In genomic region chr1:228415221-228415620, GRCh38 we compare ENCODE assay signal across 14 cellular contexts. TPM values are rescaled to one million over a fixed set of nuclear protein-coding genes. Genes with fewer than 3 reads are reported as not detected.
DNase-seq lines count a peak whose midpoint lies in the region; ATAC-seq and TF ChIP-seq lines count a peak whose summit lies in the region.
"Had no signal": no experiment of that assay in that cellular context is flagged by ENCODE, and none has a peak within 500 bp of the region (broad histone marks: within the 10 kb centered on the region; RNA-seq: fewer than 3 reads in every experiment).

No MANE protein-coding gene starts in this region.

- TF ChIP-seq CTCF in progenitor cell of endocrine pancreas (IDR thresholded peaks at IDR 0.05; ENCODE audit: unreplicated experiment) = no peak

- no peaks in the 10 kb centered on the region for H3K9me3 Mint-ChIP-seq in activated T-cell treated with anti-CD3 and anti-CD28 coated beads, Interleukin-2, amount 50 U/mL, for 72 hours
- no peaks in the 10 kb centered on the region for H3K9me3 Mint-ChIP-seq in activated T-cell treated with anti-CD3 and anti-CD28 coated beads, Interleukin-2, amount 50 U/mL, for 24 hours
- H3K9me3 Mint-ChIP-seq in activated CD4-positive, alpha-beta memory T cell treated with anti-CD3 and anti-CD28 coated beads, Interleukin-2, amount 10 ng/mL, durations not matched to agents 7 days and 5 days = no peaks in the 10 kb centered on the region
- no peaks in the 10 kb centered on the region for H3K9me3 Mint-ChIP-seq in progenitor cell of endocrine pancreas (ENCODE audit: low read depth)

- ATAC-seq in activated T-cell treated with anti-CD3 and anti-CD28 coated beads, Interleukin-2, amount 50 U/mL, for 72 hours (replicated peaks in 1 of 2) = no peak

- H3K27me3 ChIP-seq in iPS-15b (ENCODE audit: control insufficient read depth, insufficient read depth, low read length) = peaks cover 46% of the 10 kb centered on the region

- H3K9ac ChIP-seq in iPS-15b (ENCODE audit: low read depth, low read length) = no peak overlapping the region
- H3K9ac ChIP-seq: GM23248 had no signal

- peaks cover 3% of the 10 kb centered on the region for H3K4me1 ChIP-seq in iPS-15b (ENCODE audit: control insufficient read depth, insufficient read depth, low read length)
- H3K4me1 ChIP-seq: SJSA1 had no signal

- H3K36me3 ChIP-seq in iPS-15b (ENCODE audit: control insufficient read depth, insufficient read depth, low read length) = peaks cover 4% of the 10 kb centered on the region
- H3K36me3 ChIP-seq: SJSA1 had no signal

- H3K27me3 Mint-ChIP-seq in activated T-cell treated with anti-CD3 and anti-CD28 coated beads, Interleukin-2, amount 50 U/mL, for 72 hours (ENCODE audit: low read depth) = peaks cover 17% of the 10 kb centered on the region
- peaks cover 10% of the 10 kb centered on the region for H3K27me3 Mint-ChIP-seq in activated T-cell treated with anti-CD3 and anti-CD28 coated beads, Interleukin-2, amount 50 U/mL, for 24 hours
- peaks cover 27% of the 10 kb centered on the region for H3K27me3 Mint-ChIP-seq in activated CD4-positive, alpha-beta memory T cell treated with anti-CD3 and anti-CD28 coated beads, Interleukin-2, amount 10 ng/mL, durations not matched to agents 7 days and 5 days
- peaks cover 11% of the 10 kb centered on the region for H3K27me3 Mint-ChIP-seq in progenitor cell of endocrine pancreas

- H3K36me3 Mint-ChIP-seq in activated T-cell treated with anti-CD3 and anti-CD28 coated beads, Interleukin-2, amount 50 U/mL, for 72 hours (ENCODE audit: insufficient read depth in 2 of 2) = no peaks in the 10 kb centered on the region
- peaks cover 2% of the 10 kb centered on the region for H3K36me3 Mint-ChIP-seq in activated T-cell treated with anti-CD3 and anti-CD28 coated beads, Interleukin-2, amount 50 U/mL, for 24 hours (ENCODE audit: low read depth)
- H3K36me3 Mint-ChIP-seq in activated CD4-positive, alpha-beta memory T cell treated with anti-CD3 and anti-CD28 coated beads, Interleukin-2, amount 10 ng/mL, durations not matched to agents 7 days and 5 days (ENCODE audit: low read depth) = peaks cover 9% of the 10 kb centered on the region
- peaks cover 7% of the 10 kb centered on the region for H3K36me3 Mint-ChIP-seq in progenitor cell of endocrine pancreas (ENCODE audit: insufficient read depth)

- no peaks in the 10 kb centered on the region for H3K9me3 ChIP-seq in iPS-15b (ENCODE audit: control insufficient read depth, insufficient read depth, low read length)
- H3K9me3 ChIP-seq: SJSA1 had no signal

- peak overlapping the region; percentile 88 to 94 for H3K4me3 Mint-ChIP-seq in activated T-cell treated with anti-CD3 and anti-CD28 coated beads, Interleukin-2, amount 50 U/mL, for 72 hours
- H3K4me3 Mint-ChIP-seq in activated T-cell treated with anti-CD3 and anti-CD28 coated beads, Interleukin-2, amount 50 U/mL, for 24 hours = no peak overlapping the region
- H3K4me3 Mint-ChIP-seq in activated CD4-positive, alpha-beta memory T cell treated with anti-CD3 and anti-CD28 coated beads, Interleukin-2, amount 10 ng/mL, durations not matched to agents 7 days and 5 days = peak overlapping the region; percentile 70
- H3K4me3 Mint-ChIP-seq in progenitor cell of endocrine pancreas (ENCODE audit: low read depth) = peak overlapping the region; percentile 75

- CTCF ChIA-PET in activated CD4-positive, alpha-beta memory T cell treated with anti-CD3 and anti-CD28 coated beads, Interleukin-2, amount 10 ng/mL, durations not matched to agents 7 days and 5 days (lab: Charles Lee) = interaction anchor here (0.6 kb wide), 1 partner anchor 1590 kb away, joined by 4 read pairs; no protein-coding TSS in a partner anchor

- H3K4me1 Mint-ChIP-seq in activated T-cell treated with anti-CD3 and anti-CD28 coated beads, Interleukin-2, amount 50 U/mL, for 72 hours (ENCODE audit: low read depth) = peaks cover 25% of the 10 kb centered on the region
- peaks cover 19% of the 10 kb centered on the region for H3K4me1 Mint-ChIP-seq in activated T-cell treated with anti-CD3 and anti-CD28 coated beads, Interleukin-2, amount 50 U/mL, for 24 hours (ENCODE audit: low read depth)
- H3K4me1 Mint-ChIP-seq in activated CD4-positive, alpha-beta memory T cell treated with anti-CD3 and anti-CD28 coated beads, Interleukin-2, amount 10 ng/mL, durations not matched to agents 7 days and 5 days = peaks cover 32% of the 10 kb centered on the region
- H3K4me1 Mint-ChIP-seq in progenitor cell of endocrine pancreas (ENCODE audit: low read depth) = peaks cover 35% of the 10 kb centered on the region

- POLR2A ChIA-PET in activated CD4-positive, alpha-beta memory T cell treated with anti-CD3 and anti-CD28 coated beads, Interleukin-2, amount 10 ng/mL, durations not matched to agents 7 days and 5 days (lab: Charles Lee) = interaction anchor here (1.3 kb wide), 1 partner anchor 8 kb away, joined by 5 read pairs; the partner anchor contains the start of gene TRIM11

- H3K27ac Mint-ChIP-seq in activated T-cell treated with anti-CD3 and anti-CD28 coated beads, Interleukin-2, amount 50 U/mL, for 72 hours = no peak overlapping the region
- H3K27ac Mint-ChIP-seq in activated T-cell treated with anti-CD3 and anti-CD28 coated beads, Interleukin-2, amount 50 U/mL, for 24 hours = no peak overlapping the region
- H3K27ac Mint-ChIP-seq in activated CD4-positive, alpha-beta memory T cell treated with anti-CD3 and anti-CD28 coated beads, Interleukin-2, amount 10 ng/mL, durations not matched to agents 7 days and 5 days = no peak overlapping the region
- no peak overlapping the region for H3K27ac Mint-ChIP-seq in progenitor cell of endocrine pancreas
- H3K27ac Mint-ChIP-seq: stimulated activated naive B cell treated with anti-CD40 and anti-IgM and Interleukin-4, amounts not matched to agents 10 μg/mL and 1 μg/mL and 100 μg/mL, for 72 hours had no signal

- DNase-seq in activated T-cell treated with anti-CD3 and anti-CD28 coated beads, Interleukin-2, amount 50 U/mL, for 72 hours = no peak
- DNase-seq in activated T-cell treated with anti-CD3 and anti-CD28 coated beads, Interleukin-2, amount 50 U/mL, for 24 hours = no peak
- no peak for DNase-seq in activated CD4-positive, alpha-beta memory T cell treated with anti-CD3 and anti-CD28 coated beads, Interleukin-2, amount 10 ng/mL, durations not matched to agents 7 days and 5 days
- DNase-seq in progenitor cell of endocrine pancreas (ENCODE audit: low spot score, unreplicated experiment) (no peak), HK-2 (ENCODE audit: unreplicated experiment) (no peak), dedifferentiated amniotic fluid mesenchymal stem cell (ENCODE audit: extremely low spot score) (no peak)
- DNase-seq in stimulated activated naive CD4-positive, alpha-beta T cell treated with Interleukin-2 at 50 U/mL for 16 hours (lab: John Stamatoyannopoulos, UW) = no peak
- DNase-seq: mammary epithelial cell; NCI-H510A treated with DMSO at 0.1 percent for 48 hours; stimulated activated naive B cell treated with anti-CD40 and anti-IgM and Interleukin-4, amounts not matched to agents 10 μg/mL and 1 μg/mL and 100 μg/mL, for 72 hours had no signal

- peak overlapping the region; percentile 50 for H3K4me3 ChIP-seq in iPS-15b (ENCODE audit: low read depth, low read length)
- H3K4me3 ChIP-seq: SJSA1 had no signal

RNA-seq across cellular contexts. Expression of gene TRIM17, which starts 1.4 kb away (rescaled TPM):
- total RNA-seq in activated T-cell treated with anti-CD3 and anti-CD28 coated beads, Interleukin-2, amount 50 U/mL, for 72 hours = 1 to 10 TPM; 1.6 to 6.2 TPM
- 1 to 10 TPM; 2.8 to 3.8 TPM for total RNA-seq in activated CD4-positive, alpha-beta memory T cell treated with anti-CD3 and anti-CD28 coated beads, Interleukin-2, amount 10 ng/mL, durations not matched to agents 7 days and 5 days
- total RNA-seq in progenitor cell of endocrine pancreas = 20.5 and 20.8 TPM in 2 replicates
- total RNA-seq: GM23248, LHCN-M2, SJSA1 had no signal

RNA-seq across cellular contexts. Expression of gene TRIM11, which starts 8.6 kb away (rescaled TPM):
- total RNA-seq in activated T-cell treated with anti-CD3 and anti-CD28 coated beads, Interleukin-2, amount 50 U/mL, for 72 hours = 10 to 100 TPM; 43.5 to 51.4 TPM
- 10 to 100 TPM; 63.7 to 69.0 TPM for total RNA-seq in activated CD4-positive, alpha-beta memory T cell treated with anti-CD3 and anti-CD28 coated beads, Interleukin-2, amount 10 ng/mL, durations not matched to agents 7 days and 5 days
- total RNA-seq in progenitor cell of endocrine pancreas = 41.1 and 42.4 TPM in 2 replicates
